ENCODE assay signal across 12 cellular contexts in the genomic region with DNA sequence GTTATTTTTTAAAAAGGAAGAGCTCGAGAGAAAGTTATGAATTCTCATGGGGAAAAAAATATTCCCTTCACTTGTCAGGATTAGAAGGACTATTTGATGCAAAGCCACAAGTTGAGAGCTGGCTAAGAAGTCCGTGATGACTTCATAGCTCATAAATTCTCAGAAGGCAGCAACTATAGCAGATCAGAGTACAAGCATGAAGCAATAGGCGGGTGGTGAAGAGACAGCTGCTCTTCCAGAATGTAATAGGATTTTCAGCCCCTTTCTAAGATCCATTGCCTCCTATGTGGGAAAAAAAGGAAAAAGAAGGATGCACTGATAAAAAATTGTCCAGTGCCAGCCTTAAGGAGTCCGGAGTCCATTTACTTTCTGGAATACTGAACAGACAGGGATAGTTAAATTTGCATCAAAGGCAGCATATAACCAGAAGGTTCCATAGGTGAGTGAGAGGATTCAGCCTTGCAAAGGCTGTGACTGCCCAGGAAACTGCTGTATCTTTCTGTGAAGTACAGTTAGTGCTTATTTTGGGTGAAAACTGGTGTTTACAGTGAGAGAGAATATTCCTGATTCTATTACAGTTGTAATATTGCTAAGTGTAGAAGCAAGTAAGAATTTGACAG.
DNase-seq lines count a peak whose midpoint lies in the region; ATAC-seq, FAIRE-seq and TF ChIP-seq lines count a peak whose summit lies in the region.
"Had no signal": no experiment of that assay in that cellular context is flagged by ENCODE, and none has a peak within 500 bp of the region (broad histone marks: within the 10 kb centered on the region; RNA-seq: fewer than 3 reads in every experiment).

No MANE protein-coding gene starts in this region.

- H3K27ac Mint-ChIP-seq in memory B cell, result peak overlapping the region; percentile 48

- DNase-seq in A673 (ENCODE audit: low spot score), result peak; percentile 78
- peak; percentile 57 for DNase-seq in HTR-8/SVneo (ENCODE audit: insufficient read length, low spot score)
- DNase-seq in memory B cell (ENCODE audit: low spot score in 2 of 2), result no peak
- no peak for DNase-seq in cerebellar nuclear complex (lab: John Stamatoyannopoulos, UW)
- DNase-seq in stimulated activated naive CD8-positive, alpha-beta T cell treated with anti-CD3 and anti-CD28 coated beads, Interleukin-15, Interleukin-2, amounts not matched to agents 100 U/mL and 50 U/mL, for 24 hours, result no peak
- no peak for DNase-seq in NCI-H2107 (lab: John Stamatoyannopoulos, UW)
- DNase-seq: activated CD8-positive, alpha-beta memory T cell treated with anti-CD3 and anti-CD28 coated beads, Interleukin-2, amount 50 U/mL, for 4 hours; MV-4-11; SIG-M5 had no signal

- no peaks in the 10 kb centered on the region for H3K27me3 ChIP-seq in A673 (replicated peaks; ENCODE audit: insufficient read depth, low read depth, low read length, poor library complexity)

- no TSS peak for BruUV-seq in A673 (replicated peaks; lab: Mats Ljungman, UMichigan)

- CTCF ChIA-PET in A673 (lab: Charles Lee), result no interaction called here

- H3K27me3 Mint-ChIP-seq in memory B cell, result no peaks in the 10 kb centered on the region

- no peak for FAIRE-seq in HTR-8/SVneo (lab: Jason Lieb, UNC)

- peaks cover 10% of the 10 kb centered on the region for H3K36me3 Mint-ChIP-seq in memory B cell

- H3K4me3 ChIP-seq in A673 (ENCODE audit: low read depth, low read length, poor library complexity, severe bottlenecking), result no peak overlapping the region

- intact Hi-C loops in A673 (cut with micrococcal nuclease; ENCODE audit: unreplicated experiment), result no loop called here

- peak overlapping the region; percentile 10 for H3K27ac ChIP-seq in A673 (ENCODE audit: low read depth, low read length, poor library complexity, severe bottlenecking)
- peak overlapping the region; percentile 95 for H3K27ac ChIP-seq in cingulate gyrus (ENCODE audit: low read depth, low read length)
- H3K27ac ChIP-seq: C4-2B had no signal

- no peak for TF ChIP-seq CTCF in A673 (conservative IDR thresholded peaks at IDR 0.05; ENCODE audit: low read depth, low read length)

- no peaks in the 10 kb centered on the region for H3K36me3 ChIP-seq in A673 (ENCODE audit: insufficient read depth, low read length, poor library complexity, severe bottlenecking)

- H3K9me3 Mint-ChIP-seq in memory B cell, result peaks cover 2% of the 10 kb centered on the region

- H3K4me1 Mint-ChIP-seq in memory B cell, result peaks cover 16% of the 10 kb centered on the region

- no peak overlapping the region for H3K4me3 Mint-ChIP-seq in memory B cell

- H3K4me1 ChIP-seq in A673 (ENCODE audit: insufficient read depth, low read length, poor library complexity, severe bottlenecking), result peaks cover 22% of the 10 kb centered on the region

- ATAC-seq in memory B cell (ENCODE audit: low read depth) (no peak), HG02678 (IDR thresholded peaks at IDR 0.05; ENCODE audit: unreplicated experiment) (no peak)
- ATAC-seq in stimulated activated naive CD8-positive, alpha-beta T cell treated with anti-CD3 and anti-CD28 coated beads, Interleukin-15, Interleukin-2, amounts not matched to agents 100 U/mL and 50 U/mL, for 24 hours, result no peak

- POLR2A ChIA-PET in A673 (lab: Charles Lee; ENCODE audit: low non-redundant PET), result no interaction called here

- no peaks in the 10 kb centered on the region for H3K9me3 ChIP-seq in A673 (ENCODE audit: low read depth, low read length, poor library complexity, severe bottlenecking)

Comparison
In these comparisons a context has a peak if more than half of its experiments do, and no peak if none do; other contexts are left out.
1. DNase-seq: peak in A673 (single experiment) and HTR-8/SVneo (single experiment); none in memory B cell (0 of 2), cerebellar nuclear complex (0 of 2), stimulated activated naive CD8-positive, alpha-beta T cell treated with anti-CD3 and anti-CD28 coated beads, Interleukin-15, Interleukin-2, amounts not matched to agents 100 U/mL and 50 U/mL, for 24 hours (single experiment) and NCI-H2107 (single experiment).